In genomic region chr3:46440531-46441294, GRCh38 we compare ENCODE assay signal across 9 cellular contexts. TPM values are rescaled to one million over a fixed set of nuclear protein-coding genes. Genes with fewer than 3 reads are reported as not detected.
DNase-seq lines count a peak whose midpoint lies in the region; ATAC-seq and TF ChIP-seq lines count a peak whose summit lies in the region.
"Had no signal": no experiment of that assay in that cellular context is flagged by ENCODE, and none has a peak within 500 bp of the region (broad histone marks: within the 10 kb centered on the region; RNA-seq: fewer than 3 reads in every experiment).

No MANE protein-coding gene starts in this region.

- no peak overlapping the region for H3K27ac Mint-ChIP-seq in activated naive CD4-positive, alpha-beta T cell treated with anti-CD3 and anti-CD28 coated beads for 36 hours
- H3K27ac Mint-ChIP-seq in activated T-helper 1 cell treated with anti-CD3 and anti-CD28 coated beads, Interleukin-12 subunit alpha, Interleukin-12 subunit beta, Interleukin-2, Interleukin-4 antibody, amounts not matched to agents 30 ng/mL and 10 ng/mL and 1 ng/mL, durations not matched to agents 14 hours and 24 hours and 36 hours: peak overlapping the region; percentile 72
- H3K27ac Mint-ChIP-seq in type B pancreatic cell: no peak overlapping the region

- intact Hi-C loops in activated naive CD4-positive, alpha-beta T cell treated with anti-CD3 and anti-CD28 coated beads for 36 hours (cut with micrococcal nuclease): no loop called here
- intact Hi-C loops in activated T-helper 1 cell treated with anti-CD3 and anti-CD28 coated beads, Interleukin-12 subunit alpha, Interleukin-12 subunit beta, Interleukin-2, Interleukin-4 antibody, amounts not matched to agents 30 ng/mL and 10 ng/mL and 1 ng/mL, durations not matched to agents 14 hours and 24 hours and 36 hours (cut with micrococcal nuclease): loop anchor here (1.0 to 5.0 kb wide), 5 partner anchors 66 to 363 kb away; partner anchors contain the start of gene CCR1

- ATAC-seq in HG03460 (IDR thresholded peaks at IDR 0.05; ENCODE audit: unreplicated experiment): peak; percentile 76

- DNase-seq in activated naive CD4-positive, alpha-beta T cell treated with anti-CD3 and anti-CD28 coated beads for 36 hours: peak; percentile 53
- DNase-seq in activated naive CD4-positive, alpha-beta T cell treated with anti-CD3 and anti-CD28 coated beads, Interleukin-2, amount 50 U/mL, for 16 hours: no peak
- peak; percentile 50 for DNase-seq in activated T-helper 1 cell treated with anti-CD3 and anti-CD28 coated beads, Interleukin-12 subunit alpha, Interleukin-12 subunit beta, Interleukin-2, Interleukin-4 antibody, amounts not matched to agents 30 ng/mL and 10 ng/mL and 1 ng/mL, durations not matched to agents 14 hours and 24 hours and 36 hours (ENCODE audit: low spot score)
- no peak for DNase-seq in dermis blood vessel endothelial cell
- no peak for DNase-seq in NCI-H2196 treated with DMSO at 0.1 percent for 48 hours (lab: John Stamatoyannopoulos, UW; ENCODE audit: unreplicated experiment)
- no peak for DNase-seq in activated CD8-positive, alpha-beta memory T cell treated with anti-CD3 and anti-CD28 coated beads, Interleukin-2, amount 50 U/mL, for 4 hours
- DNase-seq in type B pancreatic cell (ENCODE audit: extremely low spot score, unreplicated experiment): no peak
- DNase-seq: Caco-2 had no signal

- CTCF ChIA-PET in activated naive CD4-positive, alpha-beta T cell treated with anti-CD3 and anti-CD28 coated beads for 36 hours (lab: Charles Lee): no interaction called here

- H3K9me3 Mint-ChIP-seq in activated naive CD4-positive, alpha-beta T cell treated with anti-CD3 and anti-CD28 coated beads for 36 hours: no peaks in the 10 kb centered on the region
- no peaks in the 10 kb centered on the region for H3K9me3 Mint-ChIP-seq in activated T-helper 1 cell treated with anti-CD3 and anti-CD28 coated beads, Interleukin-12 subunit alpha, Interleukin-12 subunit beta, Interleukin-2, Interleukin-4 antibody, amounts not matched to agents 30 ng/mL and 10 ng/mL and 1 ng/mL, durations not matched to agents 14 hours and 24 hours and 36 hours
- no peaks in the 10 kb centered on the region for H3K9me3 Mint-ChIP-seq in type B pancreatic cell

- H3K36me3 Mint-ChIP-seq in activated naive CD4-positive, alpha-beta T cell treated with anti-CD3 and anti-CD28 coated beads for 36 hours (ENCODE audit: low read depth): no peaks in the 10 kb centered on the region
- no peaks in the 10 kb centered on the region for H3K36me3 Mint-ChIP-seq in activated T-helper 1 cell treated with anti-CD3 and anti-CD28 coated beads, Interleukin-12 subunit alpha, Interleukin-12 subunit beta, Interleukin-2, Interleukin-4 antibody, amounts not matched to agents 30 ng/mL and 10 ng/mL and 1 ng/mL, durations not matched to agents 14 hours and 24 hours and 36 hours (ENCODE audit: low read depth)
- no peaks in the 10 kb centered on the region for H3K36me3 Mint-ChIP-seq in type B pancreatic cell

- no peaks in the 10 kb centered on the region for H3K27me3 Mint-ChIP-seq in activated naive CD4-positive, alpha-beta T cell treated with anti-CD3 and anti-CD28 coated beads for 36 hours (ENCODE audit: low read depth)
- H3K27me3 Mint-ChIP-seq in activated T-helper 1 cell treated with anti-CD3 and anti-CD28 coated beads, Interleukin-12 subunit alpha, Interleukin-12 subunit beta, Interleukin-2, Interleukin-4 antibody, amounts not matched to agents 30 ng/mL and 10 ng/mL and 1 ng/mL, durations not matched to agents 14 hours and 24 hours and 36 hours (ENCODE audit: insufficient read depth): no peaks in the 10 kb centered on the region
- H3K27me3 Mint-ChIP-seq in type B pancreatic cell: no peaks in the 10 kb centered on the region

- TF ChIP-seq CTCF in type B pancreatic cell (conservative IDR thresholded peaks at IDR 0.05): no peak

- no peak overlapping the region for H3K4me3 Mint-ChIP-seq in activated naive CD4-positive, alpha-beta T cell treated with anti-CD3 and anti-CD28 coated beads for 36 hours
- no peak overlapping the region for H3K4me3 Mint-ChIP-seq in activated T-helper 1 cell treated with anti-CD3 and anti-CD28 coated beads, Interleukin-12 subunit alpha, Interleukin-12 subunit beta, Interleukin-2, Interleukin-4 antibody, amounts not matched to agents 30 ng/mL and 10 ng/mL and 1 ng/mL, durations not matched to agents 14 hours and 24 hours and 36 hours
- H3K4me3 Mint-ChIP-seq in type B pancreatic cell: no peak overlapping the region

- peaks cover 18% of the 10 kb centered on the region for H3K4me1 Mint-ChIP-seq in activated naive CD4-positive, alpha-beta T cell treated with anti-CD3 and anti-CD28 coated beads for 36 hours (ENCODE audit: low read depth)
- H3K4me1 Mint-ChIP-seq in activated T-helper 1 cell treated with anti-CD3 and anti-CD28 coated beads, Interleukin-12 subunit alpha, Interleukin-12 subunit beta, Interleukin-2, Interleukin-4 antibody, amounts not matched to agents 30 ng/mL and 10 ng/mL and 1 ng/mL, durations not matched to agents 14 hours and 24 hours and 36 hours (ENCODE audit: low read depth): peaks cover 25% of the 10 kb centered on the region
- H3K4me1 Mint-ChIP-seq in type B pancreatic cell (ENCODE audit: unreplicated experiment): no peaks in the 10 kb centered on the region

RNA-seq across cellular contexts. Expression of gene LTF, which starts 24.0 kb away (rescaled TPM):
- not detected for total RNA-seq in activated naive CD4-positive, alpha-beta T cell treated with anti-CD3 and anti-CD28 coated beads for 36 hours
- total RNA-seq in activated T-helper 1 cell treated with anti-CD3 and anti-CD28 coated beads, Interleukin-12 subunit alpha, Interleukin-12 subunit beta, Interleukin-2, Interleukin-4 antibody, amounts not matched to agents 30 ng/mL and 10 ng/mL and 1 ng/mL, durations not matched to agents 14 hours and 24 hours and 36 hours: not detected in 2 replicates
- total RNA-seq in dermis blood vessel endothelial cell: 0.51 and 0.93 TPM in 2 replicates
- not detected in 2 replicates for total RNA-seq in type B pancreatic cell (ENCODE audit: low replicate concordance)
- total RNA-seq: Caco-2 had no signal

RNA-seq across cellular contexts. Expression of gene CCRL2, which starts 33.7 kb away (rescaled TPM):
- under 1 TPM; 0.81 to 0.89 TPM for total RNA-seq in activated naive CD4-positive, alpha-beta T cell treated with anti-CD3 and anti-CD28 coated beads for 36 hours
- total RNA-seq in activated T-helper 1 cell treated with anti-CD3 and anti-CD28 coated beads, Interleukin-12 subunit alpha, Interleukin-12 subunit beta, Interleukin-2, Interleukin-4 antibody, amounts not matched to agents 30 ng/mL and 10 ng/mL and 1 ng/mL, durations not matched to agents 14 hours and 24 hours and 36 hours: 2.2 and 3.9 TPM in 2 replicates
- total RNA-seq in dermis blood vessel endothelial cell (5.1 and 5.7 TPM in 2 replicates), type B pancreatic cell (ENCODE audit: low replicate concordance) (0.17 and 0.34 TPM in 2 replicates)

RNA-seq across cellular contexts. Expression of gene RTP3, which starts 57.1 kb away (rescaled TPM):
- total RNA-seq in activated naive CD4-positive, alpha-beta T cell treated with anti-CD3 and anti-CD28 coated beads for 36 hours: not detected
- total RNA-seq in activated T-helper 1 cell treated with anti-CD3 and anti-CD28 coated beads, Interleukin-12 subunit alpha, Interleukin-12 subunit beta, Interleukin-2, Interleukin-4 antibody, amounts not matched to agents 30 ng/mL and 10 ng/mL and 1 ng/mL, durations not matched to agents 14 hours and 24 hours and 36 hours: not detected in 2 replicates
- not detected in 2 replicates for total RNA-seq in dermis blood vessel endothelial cell
- not detected in 2 replicates for total RNA-seq in type B pancreatic cell (ENCODE audit: low replicate concordance)
- total RNA-seq: Caco-2 had no signal

Comparison
In these comparisons a context has a peak if more than half of its experiments do, and no peak if none do; other contexts are left out.
1. DNase-seq: peak in activated naive CD4-positive, alpha-beta T cell treated with anti-CD3 and anti-CD28 coated beads for 36 hours (single experiment) and activated T-helper 1 cell treated with anti-CD3 and anti-CD28 coated beads, Interleukin-12 subunit alpha, Interleukin-12 subunit beta, Interleukin-2, Interleukin-4 antibody, amounts not matched to agents 30 ng/mL and 10 ng/mL and 1 ng/mL, durations not matched to agents 14 hours and 24 hours and 36 hours (single experiment); none in activated naive CD4-positive, alpha-beta T cell treated with anti-CD3 and anti-CD28 coated beads, Interleukin-2, amount 50 U/mL, for 16 hours (single experiment), dermis blood vessel endothelial cell (single experiment), NCI-H2196 treated with DMSO at 0.1 percent for 48 hours (single experiment), activated CD8-positive, alpha-beta memory T cell treated with anti-CD3 and anti-CD28 coated beads, Interleukin-2, amount 50 U/mL, for 4 hours (single experiment) and type B pancreatic cell (single experiment).